In genomic region chr19:49403404-49404187, GRCh38 we compare ENCODE assay signal across 13 cellular contexts. TPM values are rescaled to one million over a fixed set of nuclear protein-coding genes. Genes with fewer than 3 reads are reported as not detected.
DNase-seq lines count a peak whose midpoint lies in the region; ATAC-seq lines count a peak whose summit lies in the region.
"Had no signal": no experiment of that assay in that cellular context is flagged by ENCODE, and none has a peak within 500 bp of the region (broad histone marks: within the 10 kb centered on the region; RNA-seq: fewer than 3 reads in every experiment).

No MANE protein-coding gene starts in this region.

- H3K4me3 ChIP-seq in skeletal muscle cell (ENCODE audit: low read depth, low read length), result no peak overlapping the region
- H3K4me3 ChIP-seq in aorta (ENCODE audit: low read length in 2 of 2), result no peak overlapping the region
- H3K4me3 ChIP-seq: A549, tibial nerve had no signal

- H3K4me1 ChIP-seq in aorta (ENCODE audit: control insufficient read depth in 1 of 2, insufficient read depth in 2 of 2, low read length in 2 of 2), result no peaks in the 10 kb centered on the region
- H3K4me1 ChIP-seq: A549, tibial nerve had no signal

- DNase-seq in NCI-H1694 treated with DMSO at 0.1 percent for 48 hours (lab: John Stamatoyannopoulos, UW) (peak; percentile 28), NCI-H1694 (lab: John Stamatoyannopoulos, UW) (no peak), NCI-H2196 treated with DMSO at 0.1 percent for 48 hours (lab: John Stamatoyannopoulos, UW; ENCODE audit: unreplicated experiment) (peak; percentile 97), brain pericyte (ENCODE audit: low read depth, low spot score) (peak; percentile 89), skeletal muscle cell (ENCODE audit: low read depth) (peak; percentile 23), aorta (no peak)
- no peak for DNase-seq in activated naive CD4-positive, alpha-beta T cell (lab: John Stamatoyannopoulos, UW)
- DNase-seq: activated CD4-positive, alpha-beta T cell treated with anti-CD3 and anti-CD28 coated beads, Interleukin-2, amount 10 ng/mL, durations not matched to agents 24 days and 14 days; NCI-H446 treated with DMSO at 0.1 percent for 48 hours had no signal

- no peaks in the 10 kb centered on the region for H3K27me3 ChIP-seq in aorta (ENCODE audit: control insufficient read depth in 1 of 2, insufficient read depth in 2 of 2, low read length in 1 of 2)
- H3K27me3 ChIP-seq: tibial nerve had no signal

- H3K27ac ChIP-seq in aorta (ENCODE audit: low read depth in 1 of 2, low read length in 2 of 2), result no peak overlapping the region
- H3K27ac ChIP-seq: A549, tibial nerve had no signal

- no peaks in the 10 kb centered on the region for H3K36me3 ChIP-seq in aorta (ENCODE audit: control insufficient read depth in 1 of 2, insufficient read depth in 2 of 2, low read length in 1 of 2)
- H3K36me3 ChIP-seq: tibial nerve had no signal

- no peak for ATAC-seq in GM21528 (IDR thresholded peaks at IDR 0.05; ENCODE audit: low FRiP score, unreplicated experiment)
- no peak for ATAC-seq in aorta (ENCODE audit: low FRiP score)

- WGBS in aorta, 2 donors, result 65 to 68% methylated on average over 7 of the region's 7 CpGs

- intact Hi-C loops in aorta (cut with DNase I), result no loop called here

- H3K9me3 ChIP-seq in aorta (ENCODE audit: control insufficient read depth, low read length), result no peaks in the 10 kb centered on the region
- H3K9me3 ChIP-seq: A549, tibial nerve had no signal

RNA-seq across cellular contexts. Expression of gene KASH5, which starts 15.5 kb away (rescaled TPM):
- total RNA-seq in aorta, result not detected
- not detected for polyA plus RNA-seq in aorta
- total RNA-seq: activated CD4-positive, alpha-beta T cell treated with anti-CD3 and anti-CD28 coated beads, Interleukin-2, amount 10 ng/mL, durations not matched to agents 24 days and 14 days; kidney epithelial cell; tibial nerve had no signal

RNA-seq across cellular contexts. Expression of gene PTH2, which starts 19.6 kb away (rescaled TPM):
- not detected for total RNA-seq in aorta
- polyA plus RNA-seq in aorta, result not detected
- total RNA-seq: activated CD4-positive, alpha-beta T cell treated with anti-CD3 and anti-CD28 coated beads, Interleukin-2, amount 10 ng/mL, durations not matched to agents 24 days and 14 days; kidney epithelial cell; tibial nerve had no signal
- polyA plus RNA-seq: A549 had no signal

RNA-seq across cellular contexts. Expression of gene GFY, which starts 21.6 kb away (rescaled TPM):
- not detected for total RNA-seq in aorta
- not detected for polyA plus RNA-seq in aorta
- total RNA-seq: activated CD4-positive, alpha-beta T cell treated with anti-CD3 and anti-CD28 coated beads, Interleukin-2, amount 10 ng/mL, durations not matched to agents 24 days and 14 days; kidney epithelial cell; tibial nerve had no signal

RNA-seq across cellular contexts. Expression of gene SLC17A7, which starts 37.7 kb away (rescaled TPM):
- total RNA-seq in aorta, result 1 to 10 TPM; 1.0 to 4.7 TPM
- under 1 TPM; 0.15 to 0.50 TPM for polyA plus RNA-seq in aorta
- total RNA-seq: kidney epithelial cell had no signal

RNA-seq across cellular contexts. Expression of gene DKKL1, which starts 39.9 kb away (rescaled TPM):
- total RNA-seq in aorta, result under 1 TPM in 1 of 2 donors, not detected in 1; 0.69 TPM
- not detected for polyA plus RNA-seq in aorta
- total RNA-seq: activated CD4-positive, alpha-beta T cell treated with anti-CD3 and anti-CD28 coated beads, Interleukin-2, amount 10 ng/mL, durations not matched to agents 24 days and 14 days; tibial nerve had no signal

Comparison
In these comparisons a context has a peak if more than half of its experiments do, and no peak if none do; other contexts are left out.
1. DNase-seq: peak in NCI-H1694 treated with DMSO at 0.1 percent for 48 hours (single experiment), NCI-H2196 treated with DMSO at 0.1 percent for 48 hours (single experiment), brain pericyte (single experiment) and skeletal muscle cell (single experiment); none in NCI-H1694 (single experiment), activated naive CD4-positive, alpha-beta T cell (0 of 4) and aorta (0 of 2).